8 cellular contexts compared by ENCODE assay signal in the genomic region with DNA sequence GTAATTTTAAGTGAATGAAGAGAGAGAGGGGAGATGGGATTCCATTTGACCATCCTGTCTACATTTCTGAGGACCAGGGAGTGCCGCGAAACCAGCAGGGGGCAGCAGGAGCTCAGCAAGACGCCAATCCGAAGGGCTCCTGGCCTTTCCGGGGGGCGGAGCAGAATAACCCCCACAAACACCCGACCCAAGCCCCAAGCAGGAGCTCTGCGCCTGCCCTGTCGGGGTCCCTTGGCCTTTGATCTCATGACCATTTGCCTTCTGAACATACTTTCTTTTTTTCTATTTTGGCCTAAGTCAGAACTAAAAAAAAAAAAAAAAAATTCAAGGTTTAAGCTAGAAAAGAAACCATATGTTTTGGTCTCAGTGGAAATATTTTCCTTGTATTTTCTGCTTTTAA. TPM values are rescaled to one million over a fixed set of nuclear protein-coding genes. Genes with fewer than 3 reads are reported as not detected.
DNase-seq lines count a peak whose midpoint lies in the region; ATAC-seq and TF ChIP-seq lines count a peak whose summit lies in the region.

No MANE protein-coding gene starts in this region.

- peak overlapping the region; percentile 63 for H3K27ac Mint-ChIP-seq in activated CD4-positive, alpha-beta memory T cell treated with anti-CD3 and anti-CD28 coated beads, Interleukin-2, amount 10 ng/mL, durations not matched to agents 7 days and 5 days
- H3K27ac Mint-ChIP-seq in memory B cell: no peak overlapping the region

- POLR2A ChIA-PET in AG04449 (lab: Yijun Ruan, JAX): no interaction called here
- POLR2A ChIA-PET in activated CD4-positive, alpha-beta memory T cell treated with anti-CD3 and anti-CD28 coated beads, Interleukin-2, amount 10 ng/mL, durations not matched to agents 7 days and 5 days (lab: Charles Lee): interaction anchor here (0.8 to 2.7 kb wide), 9 partner anchors 18 to 144 kb away, joined by 3 to 14 read pairs (median 7); a partner anchor contains a TSS

- CTCF ChIA-PET in AG04449 (lab: Yijun Ruan, JAX): interaction anchor here (0.6 to 3.8 kb wide), 43 partner anchors 10 to 570 kb away, joined by 3 to 94 read pairs (median 4); a partner anchor contains a TSS
- CTCF ChIA-PET in activated CD4-positive, alpha-beta memory T cell treated with anti-CD3 and anti-CD28 coated beads, Interleukin-2, amount 10 ng/mL, durations not matched to agents 7 days and 5 days (lab: Charles Lee): interaction anchor here (0.6 to 3.8 kb wide), 78 partner anchors 10 to 374 kb away, joined by 3 to 62 read pairs (median 6); a partner anchor contains a TSS

- no peak for DNase-seq in AG04449 (ENCODE audit: low read depth, low spot score)
- DNase-seq in GM20000 (ENCODE audit: low spot score): peak; percentile 79
- peak; percentile 81 to 97 for DNase-seq in NCI-H526 (lab: John Stamatoyannopoulos, UW)
- peak; percentile 85 for DNase-seq in activated CD4-positive, alpha-beta memory T cell treated with anti-CD3 and anti-CD28 coated beads, Interleukin-2, amount 10 ng/mL, durations not matched to agents 7 days and 5 days
- peak; percentile 25 to 69 for DNase-seq in dermis microvascular lymphatic vessel endothelial cell (ENCODE audit: low read depth in 2 of 2)
- peak; percentile 73 to 79 for DNase-seq in memory B cell (ENCODE audit: low spot score in 2 of 2)
- DNase-seq in stimulated activated CD8-positive, alpha-beta memory T cell treated with anti-CD3 and anti-CD28 coated beads, Interleukin-15, amount 100 ng/mL, for 1 hour (ENCODE audit: low read depth): peak; percentile 80

- no peaks in the 10 kb centered on the region for H3K27me3 Mint-ChIP-seq in activated CD4-positive, alpha-beta memory T cell treated with anti-CD3 and anti-CD28 coated beads, Interleukin-2, amount 10 ng/mL, durations not matched to agents 7 days and 5 days
- H3K27me3 Mint-ChIP-seq in memory B cell: no peaks in the 10 kb centered on the region

- ATAC-seq in memory B cell (ENCODE audit: low read depth) (peak; percentile 96), HG03139 (IDR thresholded peaks at IDR 0.05; ENCODE audit: unreplicated experiment) (no peak)

- H3K9me3 Mint-ChIP-seq in activated CD4-positive, alpha-beta memory T cell treated with anti-CD3 and anti-CD28 coated beads, Interleukin-2, amount 10 ng/mL, durations not matched to agents 7 days and 5 days: no peaks in the 10 kb centered on the region
- H3K9me3 Mint-ChIP-seq in memory B cell: no peaks in the 10 kb centered on the region

- TF ChIP-seq CTCF in AG04449 (IDR thresholded peaks at IDR 0.05; ENCODE audit: insufficient read depth, low read length, missing control alignments) (peak; percentile 90), GM20000 (IDR thresholded peaks at IDR 0.05; ENCODE audit: extremely low read depth, missing control alignments) (peak; percentile 85)

- no peak overlapping the region; the same call in 1 of the 2 replicates for H3K4me3 ChIP-seq in AG04449 (ENCODE audit: low read depth, low read length)

- peaks cover 47% of the 10 kb centered on the region for H3K36me3 Mint-ChIP-seq in activated CD4-positive, alpha-beta memory T cell treated with anti-CD3 and anti-CD28 coated beads, Interleukin-2, amount 10 ng/mL, durations not matched to agents 7 days and 5 days (ENCODE audit: low read depth)
- H3K36me3 Mint-ChIP-seq in memory B cell: no peaks in the 10 kb centered on the region

- peaks cover 15% of the 10 kb centered on the region for H3K4me1 Mint-ChIP-seq in activated CD4-positive, alpha-beta memory T cell treated with anti-CD3 and anti-CD28 coated beads, Interleukin-2, amount 10 ng/mL, durations not matched to agents 7 days and 5 days
- H3K4me1 Mint-ChIP-seq in memory B cell: peaks cover 3% of the 10 kb centered on the region

- no peak overlapping the region for H3K4me3 Mint-ChIP-seq in activated CD4-positive, alpha-beta memory T cell treated with anti-CD3 and anti-CD28 coated beads, Interleukin-2, amount 10 ng/mL, durations not matched to agents 7 days and 5 days
- peak overlapping the region; percentile 9 for H3K4me3 Mint-ChIP-seq in memory B cell

RNA-seq across cellular contexts. Expression of a gene that starts 21.9 kb away (rescaled TPM):
- total RNA-seq in activated CD4-positive, alpha-beta memory T cell treated with anti-CD3 and anti-CD28 coated beads, Interleukin-2, amount 10 ng/mL, durations not matched to agents 7 days and 5 days: not detected
- total RNA-seq in dermis microvascular lymphatic vessel endothelial cell: not detected in 2 replicates

RNA-seq across cellular contexts. Expression of a gene that starts 26.4 kb away (rescaled TPM):
- 100 to 1,000 TPM; 102 to 103 TPM for total RNA-seq in activated CD4-positive, alpha-beta memory T cell treated with anti-CD3 and anti-CD28 coated beads, Interleukin-2, amount 10 ng/mL, durations not matched to agents 7 days and 5 days
- under 0.01 and 0.13 TPM in 2 replicates for total RNA-seq in dermis microvascular lymphatic vessel endothelial cell

RNA-seq across cellular contexts. Expression of a gene that starts 45.7 kb away (rescaled TPM):
- under 1 TPM in 1 of 2 experiments, not detected in 1; 0.28 TPM for total RNA-seq in activated CD4-positive, alpha-beta memory T cell treated with anti-CD3 and anti-CD28 coated beads, Interleukin-2, amount 10 ng/mL, durations not matched to agents 7 days and 5 days
- under 0.01 TPM in 2 replicates for total RNA-seq in dermis microvascular lymphatic vessel endothelial cell

RNA-seq across cellular contexts. Expression of a gene that starts 53.8 kb away (rescaled TPM):
- total RNA-seq in activated CD4-positive, alpha-beta memory T cell treated with anti-CD3 and anti-CD28 coated beads, Interleukin-2, amount 10 ng/mL, durations not matched to agents 7 days and 5 days: 10 to 100 TPM; 34.0 to 34.9 TPM
- total RNA-seq in dermis microvascular lymphatic vessel endothelial cell: 3.2 and 3.7 TPM in 2 replicates

Comparison
In these comparisons a context has a peak if more than half of its experiments do, and no peak if none do; other contexts are left out.
1. RNA of a gene that starts 26.4 kb away (total RNA-seq): 102 to 103 TPM in activated CD4-positive, alpha-beta memory T cell treated with anti-CD3 and anti-CD28 coated beads, Interleukin-2, amount 10 ng/mL, durations not matched to agents 7 days and 5 days; under 0.01 to 0.13 TPM in dermis microvascular lymphatic vessel endothelial cell; every median in the first group is over 10 times any median in the second.